ENCODE assay signal across 31 cellular contexts in the genomic region with DNA sequence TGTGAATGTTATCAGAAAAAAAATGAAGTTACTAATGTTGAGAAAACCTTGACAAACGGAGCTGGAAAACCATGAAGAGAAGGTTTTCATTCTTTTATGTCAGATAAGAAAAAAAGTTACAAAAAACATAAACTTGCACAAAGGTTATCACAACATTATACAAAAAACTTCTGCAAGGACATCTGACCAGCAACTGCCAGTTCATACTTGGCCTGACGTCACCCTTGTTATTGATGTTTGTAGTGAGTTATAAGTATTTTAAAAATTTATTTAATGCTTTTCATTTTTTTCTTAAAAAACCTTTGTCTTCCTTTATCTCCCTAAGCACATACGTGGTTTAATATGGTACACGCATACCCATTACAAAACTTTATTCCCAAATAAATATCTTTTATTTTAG. TPM values are rescaled to one million over a fixed set of nuclear protein-coding genes. Genes with fewer than 3 reads are reported as not detected.
"Had no signal": no experiment of that assay in that cellular context is flagged by ENCODE, and none has a peak within 500 bp of the region (broad histone marks: within the 10 kb centered on the region; RNA-seq: fewer than 3 reads in every experiment).

No MANE protein-coding gene starts in this region.

- H3K36me3 ChIP-seq: breast epithelium, cardiac muscle cell, colonic mucosa, gastroesophageal sphincter, heart right ventricle, WERI-Rb-1 had no signal

- H3K9me3 ChIP-seq: breast epithelium, colonic mucosa had no signal

- H3K27ac ChIP-seq: breast epithelium, cardiac muscle cell, colonic mucosa, gastroesophageal sphincter, heart right ventricle, WERI-Rb-1 had no signal

- DNase-seq: activated B cell treated with CpG ODN at 0.5 μM for 24 hours; activated CD4-positive, alpha-beta T cell treated with anti-CD3 and anti-CD28 coated beads for 48 hours; activated CD4-positive, alpha-beta T cell treated with anti-CD3 and anti-CD28 coated beads, Interleukin-2, amount 50 U/mL, for 1 hour; activated CD4-positive, alpha-beta T cell treated with anti-CD3 and anti-CD28 coated beads, Interleukin-2, amount 50 U/mL, for 48 hours; activated CD8-positive, alpha-beta memory T cell treated with anti-CD3 and anti-CD28 coated beads for 24 hours; activated CD8-positive, alpha-beta T cell treated with anti-CD3 and anti-CD28 coated beads for 36 hours; activated effector memory CD4-positive, alpha-beta T cell treated with anti-CD3 and anti-CD28 coated beads, Interleukin-2, amount 50 U/mL, for 16 hours; activated naive CD4-positive, alpha-beta T cell treated with anti-CD3 and anti-CD28 coated beads for 36 hours; activated naive CD8-positive, alpha-beta T cell treated with anti-CD3 and anti-CD28 coated beads for 36 hours; activated naive CD8-positive, alpha-beta T cell treated with anti-CD3 and anti-CD28 coated beads, Interleukin-2, amount 50 U/mL, for 24 hours; activated T-cell treated with anti-CD3 and anti-CD28 coated beads, Interleukin-2, amount 50 U/mL, for 4 hours; amniotic stem cell; anterior cingulate cortex; central memory CD4-positive, alpha-beta T cell; cerebellar nuclear complex; colonic mucosa; effector CD8-positive, alpha-beta T cell; heart right ventricle; T-helper 1 cell; T-helper 17 cell; T1000; WERI-Rb-1 had no signal

- ATAC-seq: activated CD4-positive, CD25-positive, alpha-beta regulatory T cell treated with anti-CD3 and anti-CD28 coated beads, Interleukin-2, amount 50 U/mL, for 24 hours; activated T-cell treated with anti-CD3 and anti-CD28 coated beads, Interleukin-2, amount 50 U/mL, for 4 hours; esophagus mucosa; gastroesophageal sphincter; heart right ventricle; T-helper 17 cell had no signal

- H3K4me1 ChIP-seq: breast epithelium, colonic mucosa, gastroesophageal sphincter, heart right ventricle had no signal

- H3K27me3 ChIP-seq: breast epithelium, cardiac muscle cell, colonic mucosa, gastroesophageal sphincter had no signal

- H3K4me3 ChIP-seq: breast epithelium, cardiac muscle cell, colonic mucosa, gastroesophageal sphincter, heart right ventricle had no signal

RNA-seq across cellular contexts. Expression of gene GSTA3, which starts 16.3 kb away (rescaled TPM):
- total RNA-seq: activated B cell treated with CpG ODN at 0.5 μM for 24 hours; activated CD8-positive, alpha-beta T cell treated with anti-CD3 and anti-CD28 coated beads for 36 hours; activated naive CD4-positive, alpha-beta T cell treated with anti-CD3 and anti-CD28 coated beads for 36 hours; activated naive CD8-positive, alpha-beta T cell treated with anti-CD3 and anti-CD28 coated beads for 36 hours; activated T-cell treated with anti-CD3 and anti-CD28 coated beads, Interleukin-2, amount 50 U/mL, for 4 hours; activated T-helper 17 cell treated with anti-CD3 and anti-CD28 coated beads, Interleukin-2, amount 50 U/mL, for 72 hours; breast epithelium; cardiac muscle cell; colonic mucosa; dermis microvascular lymphatic vessel endothelial cell; epithelial cell of proximal tubule; esophagus mucosa; gastroesophageal sphincter; glomerular endothelial cell; heart right ventricle; T-helper 17 cell had no signal
- polyA plus RNA-seq: cardiac muscle cell, heart right ventricle had no signal

RNA-seq across cellular contexts. Expression of gene GSTA5, which starts 52.6 kb away (rescaled TPM):
- total RNA-seq: activated B cell treated with CpG ODN at 0.5 μM for 24 hours; activated CD8-positive, alpha-beta T cell treated with anti-CD3 and anti-CD28 coated beads for 36 hours; activated naive CD4-positive, alpha-beta T cell treated with anti-CD3 and anti-CD28 coated beads for 36 hours; activated naive CD8-positive, alpha-beta T cell treated with anti-CD3 and anti-CD28 coated beads for 36 hours; activated T-cell treated with anti-CD3 and anti-CD28 coated beads, Interleukin-2, amount 50 U/mL, for 4 hours; activated T-helper 17 cell treated with anti-CD3 and anti-CD28 coated beads, Interleukin-2, amount 50 U/mL, for 72 hours; breast epithelium; cardiac muscle cell; colonic mucosa; dermis microvascular lymphatic vessel endothelial cell; epithelial cell of proximal tubule; esophagus mucosa; gastroesophageal sphincter; glomerular endothelial cell; heart right ventricle; T-helper 17 cell had no signal
- polyA plus RNA-seq: cardiac muscle cell, heart right ventricle had no signal
